In the genomic region with DNA sequence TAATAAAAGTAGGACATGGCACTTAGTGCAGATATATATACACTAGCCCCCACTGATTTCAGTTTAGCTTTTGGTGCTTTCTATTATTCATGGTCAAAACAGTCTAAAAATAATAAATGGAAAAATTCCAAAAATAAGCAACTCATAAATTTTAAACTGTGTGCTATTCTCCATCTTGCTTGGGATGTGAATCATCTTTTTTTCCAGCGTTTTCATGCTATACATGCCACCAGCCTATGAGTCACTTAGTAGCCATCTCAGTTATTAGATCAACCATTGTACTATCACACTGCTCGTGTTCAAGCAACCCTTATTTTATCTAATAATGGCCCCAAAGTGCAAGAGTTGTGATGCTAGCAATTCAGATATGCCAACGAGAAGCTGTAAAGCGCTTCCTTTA, we compare ENCODE assay signal across 18 cellular contexts.
DNase-seq lines count a peak whose midpoint lies in the region; ATAC-seq and TF ChIP-seq lines count a peak whose summit lies in the region.
"Had no signal": no experiment of that assay in that cellular context is flagged by ENCODE, and none has a peak within 500 bp of the region (broad histone marks: within the 10 kb centered on the region; RNA-seq: fewer than 3 reads in every experiment).

No MANE protein-coding gene starts in this region.

- no peaks in the 10 kb centered on the region for H3K4me1 Mint-ChIP-seq in endothelial cell (ENCODE audit: unreplicated experiment)
- H3K4me1 Mint-ChIP-seq: CD4-positive, CD25-positive, alpha-beta regulatory T cell had no signal

- CTCF ChIA-PET in BJ (lab: Yijun Ruan, JAX), result interaction anchor here (1.0 to 1.2 kb wide), 2 partner anchors 10 to 69 kb away, joined by 3 read pairs; no protein-coding TSS in a partner anchor

- DNase-seq in BJ (ENCODE audit: low read depth), result peak; percentile 58
- DNase-seq in MG63, result peak; percentile 26
- DNase-seq in cardiac fibroblast (ENCODE audit: low read depth in 2 of 2), result peak; percentile 67 to 87
- peak; percentile 61 for DNase-seq in kidney tubule cell (ENCODE audit: low spot score)
- DNase-seq in DMS79 (lab: John Stamatoyannopoulos, UW), result no peak
- no peak for DNase-seq in endothelial cell (ENCODE audit: low spot score)
- no peak for DNase-seq in GOT3 (lab: John Stamatoyannopoulos, UW)
- DNase-seq: activated CD4-positive, alpha-beta memory T cell treated with anti-CD3 and anti-CD28 coated beads for 36 hours; activated naive CD4-positive, alpha-beta T cell; CD4-positive, CD25-positive, alpha-beta regulatory T cell; colonic mucosa; NCI-H2029; pancreas; stimulated activated CD4-positive, alpha-beta T cell treated with anti-CD3 and anti-CD28 coated beads, Interleukin-2, amount 100 ng/mL, for 24 hours had no signal

- H3K27me3 ChIP-seq in BJ (ENCODE audit: control insufficient read depth, insufficient read depth, low read length), result no peaks in the 10 kb centered on the region
- H3K27me3 ChIP-seq in MG63, result no peaks in the 10 kb centered on the region
- H3K27me3 ChIP-seq: colonic mucosa, pancreas had no signal

- no peaks in the 10 kb centered on the region; the same call in 1 of the 2 replicates for H3K9me3 ChIP-seq in MG63
- H3K9me3 ChIP-seq: colonic mucosa, pancreas had no signal

- H3K36me3 ChIP-seq in BJ (ENCODE audit: control insufficient read depth, insufficient read depth, low read length) (no peaks in the 10 kb centered on the region), MG63 (no peaks in the 10 kb centered on the region)
- H3K36me3 ChIP-seq: colonic mucosa, pancreas had no signal

- ATAC-seq in activated CD4-positive, CD25-positive, alpha-beta regulatory T cell treated with anti-CD3 and anti-CD28 coated beads, Interleukin-2, amount 50 U/mL, for 24 hours, result no peak
- ATAC-seq: HepG2; pancreas; stimulated activated effector memory CD8-positive, alpha-beta T cell treated with anti-CD3 and anti-CD28 coated beads, Interleukin-12 subunit alpha, Interleukin-12 subunit beta, amount 100 ng/mL, for 72 hours had no signal

- POLR2A ChIA-PET in BJ (lab: Charles Lee), result interaction anchor here (0.6 to 0.9 kb wide), 2 partner anchors 86 to 682 kb away, joined by 3 read pairs; no protein-coding TSS in a partner anchor

- no peak for TF ChIP-seq CTCF in BJ (IDR thresholded peaks at IDR 0.05; ENCODE audit: insufficient read depth, low read depth, low read length)
- no peak for TF ChIP-seq CTCF in cardiac fibroblast (IDR thresholded peaks at IDR 0.05; ENCODE audit: low read depth, low read length)
- TF ChIP-seq CTCF in endothelial cell (IDR thresholded peaks at IDR 0.05; ENCODE audit: unreplicated experiment), result no peak

- H3K9me3 Mint-ChIP-seq in endothelial cell (ENCODE audit: unreplicated experiment), result no peaks in the 10 kb centered on the region

- no peaks in the 10 kb centered on the region for H3K27me3 Mint-ChIP-seq in endothelial cell (ENCODE audit: unreplicated experiment)

- no peak overlapping the region for H3K4me3 Mint-ChIP-seq in endothelial cell (ENCODE audit: unreplicated experiment)
- H3K4me3 Mint-ChIP-seq: activated CD4-positive, alpha-beta memory T cell treated with anti-CD3 and anti-CD28 coated beads for 36 hours; CD4-positive, CD25-positive, alpha-beta regulatory T cell; stimulated activated effector memory CD8-positive, alpha-beta T cell treated with anti-CD3 and anti-CD28 coated beads, Interleukin-12 subunit alpha, Interleukin-12 subunit beta, amount 100 ng/mL, for 72 hours had no signal

- no peak overlapping the region for H3K4me3 ChIP-seq in BJ (ENCODE audit: low read depth, low read length)
- H3K4me3 ChIP-seq in MG63, result no peak overlapping the region
- H3K4me3 ChIP-seq in cardiac fibroblast (replicated peaks in 1 of 2; ENCODE audit: low read depth in 2 of 2, low read length in 2 of 2), result no peak overlapping the region
- H3K4me3 ChIP-seq: colonic mucosa, lung, pancreas had no signal

- H3K27ac Mint-ChIP-seq in endothelial cell (ENCODE audit: unreplicated experiment), result no peak overlapping the region
- H3K27ac Mint-ChIP-seq: activated CD4-positive, alpha-beta memory T cell treated with anti-CD3 and anti-CD28 coated beads for 36 hours; CD4-positive, CD25-positive, alpha-beta regulatory T cell; stimulated activated effector memory CD8-positive, alpha-beta T cell treated with anti-CD3 and anti-CD28 coated beads, Interleukin-12 subunit alpha, Interleukin-12 subunit beta, amount 100 ng/mL, for 72 hours had no signal

- H3K36me3 Mint-ChIP-seq in endothelial cell (ENCODE audit: low read depth, unreplicated experiment), result no peaks in the 10 kb centered on the region
- H3K36me3 Mint-ChIP-seq: activated CD4-positive, alpha-beta memory T cell treated with anti-CD3 and anti-CD28 coated beads for 36 hours; CD4-positive, CD25-positive, alpha-beta regulatory T cell; stimulated activated effector memory CD8-positive, alpha-beta T cell treated with anti-CD3 and anti-CD28 coated beads, Interleukin-12 subunit alpha, Interleukin-12 subunit beta, amount 100 ng/mL, for 72 hours had no signal

Comparison
In these comparisons a context has a peak if more than half of its experiments do, and no peak if none do; other contexts are left out.
1. DNase-seq: peak in BJ (single experiment), MG63 (single experiment), cardiac fibroblast (2 of 2) and kidney tubule cell (single experiment); none in DMS79 (single experiment), endothelial cell (single experiment) and GOT3 (single experiment).